ENCODE assay signal across 27 cellular contexts in genomic region chr16:5972747-5973146, GRCh38.
A peak's percentile ranks its signal among the peaks of the same experiment; 100 is the strongest.
DNase-seq lines count a peak whose midpoint lies in the region; ATAC-seq, FAIRE-seq and TF ChIP-seq lines count a peak whose summit lies in the region.
"Had no signal": no experiment of that assay in that cellular context is flagged by ENCODE, and none has a peak within 500 bp of the region (broad histone marks: within the 10 kb centered on the region; RNA-seq: fewer than 3 reads in every experiment).

No MANE protein-coding gene starts in this region.

- H3K4me2 ChIP-seq in HepG2 (ENCODE audit: low read depth, low read length), result no peak overlapping the region
- no peak overlapping the region for H3K4me2 ChIP-seq in H1 (ENCODE audit: insufficient read depth in 1 of 2, low read depth in 2 of 2, low read length in 2 of 2)
- no peak overlapping the region for H3K4me2 ChIP-seq in mesenchymal stem cell (ENCODE audit: low read length, poor library complexity, severe bottlenecking)
- H3K4me2 ChIP-seq: BLaER1 had no signal

- no peak for FAIRE-seq in HepG2 (lab: Jason Lieb, UNC)
- FAIRE-seq in H1 (lab: Jason Lieb, UNC), result no peak
- FAIRE-seq: GM12878, GM12892, GM18507 had no signal

- no peaks in the 10 kb centered on the region for H4K20me1 ChIP-seq in HepG2 (ENCODE audit: insufficient read depth, low read length)
- no peaks in the 10 kb centered on the region for H4K20me1 ChIP-seq in H1 (replicated peaks in 1 of 2; ENCODE audit: control insufficient read depth in 1 of 2, insufficient read depth in 2 of 2, low read length in 2 of 2)
- H4K20me1 ChIP-seq: BLaER1 had no signal

- no peak for TF ChIP-seq EP300 in HepG2 (IDR thresholded peaks at IDR 0.05; ENCODE audit: low read depth in 2 of 2, low read length in 2 of 2)
- no peak for TF ChIP-seq EP300 in HepG2 (CRISPR knock-in tag; IDR thresholded peaks at IDR 0.05; ENCODE audit: borderline replicate concordance)
- no peak for TF ChIP-seq EP300 in H1 (IDR thresholded peaks at IDR 0.05; ENCODE audit: borderline replicate concordance in 1 of 2, low read depth in 2 of 2, low read length in 2 of 2)

- H3K4me1 Mint-ChIP-seq in mesothelial cell of epicardium, result no peaks in the 10 kb centered on the region
- H3K4me1 Mint-ChIP-seq: CD14-positive monocyte; CD4-positive, alpha-beta memory T cell; CD4-positive, CD25-positive, alpha-beta regulatory T cell; CD8-positive, alpha-beta memory T cell had no signal

- H2BK15ac ChIP-seq in H1 (ENCODE audit: low read length) (no peak overlapping the region), mesenchymal stem cell (ENCODE audit: low read depth, poor library complexity, severe bottlenecking) (no peak overlapping the region)

- TF ChIP-seq CTCF in HepG2 (CRISPR knock-in tag; IDR thresholded peaks at IDR 0.05) (no peak), right lobe of liver (IDR thresholded peaks at IDR 0.05) (no peak), H1 (IDR thresholded peaks at IDR 0.05; ENCODE audit: control extremely low read depth in 1 of 3, insufficient read depth in 1 of 3, low read depth in 1 of 3, low read length in 3 of 3) (no peak), mesothelial cell of epicardium (IDR thresholded peaks at IDR 0.05; ENCODE audit: unreplicated experiment) (no peak)

- no peaks in the 10 kb centered on the region for H3K79me1 ChIP-seq in H1 (ENCODE audit: low read depth, low read length)
- H3K79me1 ChIP-seq in mesenchymal stem cell (replicated peaks; ENCODE audit: low read length, poor library complexity, severe bottlenecking), result no peaks in the 10 kb centered on the region

- intact Hi-C loops in HepG2 (cut with micrococcal nuclease; ENCODE audit: unreplicated experiment), result no loop called here
- intact Hi-C loops in right lobe of liver (cut with DNase I), result no loop called here

- H3K79me2 ChIP-seq in HepG2 (ENCODE audit: insufficient read depth, low read length) (no peaks in the 10 kb centered on the region), H1 (ENCODE audit: control insufficient read depth in 1 of 2, insufficient read depth in 2 of 2, low read length in 2 of 2) (no peaks in the 10 kb centered on the region)

- no peak for ATAC-seq in HepG2
- no peak for ATAC-seq in right lobe of liver
- no peak for ATAC-seq in HG03097 (IDR thresholded peaks at IDR 0.05; ENCODE audit: low FRiP score, unreplicated experiment)
- ATAC-seq: GM12878 had no signal

- no peak overlapping the region for H3K4me3 ChIP-seq in HepG2 (replicated peaks in 1 of 3; ENCODE audit: insufficient read depth in 1 of 3, low read depth in 2 of 3, low read length in 3 of 3)
- H3K4me3 ChIP-seq in right lobe of liver, result no peak overlapping the region
- H3K4me3 ChIP-seq in H1 (ENCODE audit: extremely low read depth in 1 of 4, insufficient read depth in 2 of 4, low read depth in 3 of 4, low read length in 4 of 4), result no peak overlapping the region
- no peak overlapping the region for H3K4me3 ChIP-seq in mesenchymal stem cell (ENCODE audit: insufficient read depth in 1 of 2, low read depth in 1 of 2, low read length in 2 of 2)
- H3K4me3 ChIP-seq: BLaER1, GM12878 had no signal

- no peak for DNase-seq in HepG2 (ENCODE audit: low spot score)
- no peak for DNase-seq in right lobe of liver
- DNase-seq in H1 (ENCODE audit: low read depth in 1 of 2, low spot score in 2 of 2), result no peak
- DNase-seq in mesothelial cell of epicardium (ENCODE audit: low spot score in 2 of 2, unreplicated experiment in 2 of 2), result no peak
- no peak for DNase-seq in mesenchymal stem cell
- DNase-seq: ACHN; BE2C; C1 segment of cervical spinal cord; CD4-positive, alpha-beta memory T cell; CD4-positive, CD25-positive, alpha-beta regulatory T cell; CD8-positive, alpha-beta memory T cell; COR-L47; DMS 273 treated with DMSO at 0.1 percent for 48 hours; DMS153; DMS53; DMS79; DND-41; EL; GDM1 had no signal

- peaks cover 12% of the 10 kb centered on the region; the same call in 1 of the 2 replicates for H3K9me3 ChIP-seq in HepG2 (ENCODE audit: low read length)
- no peaks in the 10 kb centered on the region for H3K9me3 ChIP-seq in right lobe of liver
- no peaks in the 10 kb centered on the region; a peak in 1 of 4 replicates for H3K9me3 ChIP-seq in H1 (ENCODE audit: insufficient read depth in 2 of 2, low read depth in 1 of 2, low read length in 1 of 2)
- H3K9me3 ChIP-seq in mesenchymal stem cell (ENCODE audit: control insufficient read depth, low read length), result peaks cover 11% of the 10 kb centered on the region
- H3K9me3 ChIP-seq: BE2C had no signal

- WGBS in HepG2 (ENCODE audit: low lambda C conversion rate), result 6% methylated on average over 1 of the region's 1 CpG
- WGBS in right lobe of liver (ENCODE audit: insufficient coverage, low coverage, low lambda C conversion rate, missing lambda C conversion rate), result 53% methylated on average over 1 of the region's 1 CpG
- 94% methylated on average over 1 of the region's 1 CpG; no CpG with 5 or more reads in 1 of the 2 experiments for WGBS in H1 (ENCODE audit: extremely low coverage in 1 of 2, insufficient coverage in 1 of 2, insufficient read length in 1 of 2, insufficient replicate concordance in 2 of 2, low coverage in 1 of 2, low lambda C conversion rate in 2 of 2, missing lambda C conversion rate in 1 of 2), 2 experiments
- WGBS in mesenchymal stem cell, result no CpG with 5 or more reads among the region's 1 CpG

- no peaks in the 10 kb centered on the region for H3K23me2 ChIP-seq in H1 (ENCODE audit: low read depth, low read length)

- H3K14ac ChIP-seq in H1 (ENCODE audit: insufficient read length) (no peak overlapping the region), mesenchymal stem cell (ENCODE audit: low read length in 2 of 2) (no peak overlapping the region)

- H4K91ac ChIP-seq in H1 (replicated peaks; ENCODE audit: insufficient read length, low read length), result no peak overlapping the region
- H4K91ac ChIP-seq in mesenchymal stem cell (ENCODE audit: low read length), result no peak overlapping the region

- no peak overlapping the region for H2BK120ac ChIP-seq in H1 (replicated peaks; ENCODE audit: low read depth, low read length)
- H2BK120ac ChIP-seq in mesenchymal stem cell (ENCODE audit: low read depth, low read length), result no peak overlapping the region

- H3K27ac ChIP-seq in HepG2 (ENCODE audit: extremely low read length, insufficient read depth, low read length) (no peak overlapping the region), right lobe of liver (no peak overlapping the region), angular gyrus (ENCODE audit: low read depth, low read length) (peak overlapping the region; percentile 41), H1 (ENCODE audit: low read depth, low read length) (no peak overlapping the region), mesenchymal stem cell (ENCODE audit: low read length, poor library complexity, severe bottlenecking) (no peak overlapping the region)
- H3K27ac ChIP-seq: 22Rv1, BLaER1 had no signal

- H2BK5ac ChIP-seq in H1 (ENCODE audit: low read depth, low read length), result no peak overlapping the region
- H2BK5ac ChIP-seq in mesenchymal stem cell (ENCODE audit: low read depth, low read length, poor library complexity, severe bottlenecking), result no peak overlapping the region

- H3K4ac ChIP-seq in H1 (replicated peaks; ENCODE audit: insufficient read length, low read depth, low read length) (no peak overlapping the region), mesenchymal stem cell (ENCODE audit: low read depth in 1 of 2, low read length in 2 of 2) (no peak overlapping the region)

- H2BK20ac ChIP-seq in H1 (ENCODE audit: low read length), result no peak overlapping the region

- no peak overlapping the region for H4K5ac ChIP-seq in H1 (ENCODE audit: insufficient read length, low read depth, low read length)

- in situ Hi-C loops in HepG2 (cut with HindIII; ENCODE audit: extremely low pct_ligation_motif_present, low pct_unique_long_range_greater_than_20kb), result no loop called here

- CTCF ChIA-PET in HepG2 (lab: Yijun Ruan, JAX; ENCODE audit: low intra/inter-chr PET ratio, low total read pairs), result no interaction called here
- CTCF ChIA-PET in H1 (lab: Charles Lee; ENCODE audit: partially characterized antibody), result interaction anchor here (1.3 kb wide), 1 partner anchor 54 kb away, joined by 3 read pairs; no protein-coding TSS in a partner anchor

- H2AFZ ChIP-seq in HepG2 (ENCODE audit: low read length) (no peak overlapping the region), H1 (ENCODE audit: low read length) (no peak overlapping the region), mesenchymal stem cell (ENCODE audit: low read depth, low read length) (no peak overlapping the region)

- H3K4me1 ChIP-seq in HepG2 (ENCODE audit: insufficient read depth, low read length) (no peaks in the 10 kb centered on the region), right lobe of liver (no peaks in the 10 kb centered on the region), H1 (replicated peaks in 1 of 4; ENCODE audit: control insufficient read depth in 3 of 4, insufficient read depth in 4 of 4, low read length in 3 of 4) (no peaks in the 10 kb centered on the region), mesenchymal stem cell (ENCODE audit: control insufficient read depth, insufficient read depth, low read depth, low read length) (no peaks in the 10 kb centered on the region)
- H3K4me1 ChIP-seq: BE2C, BLaER1 had no signal

- H3K4me3 Mint-ChIP-seq in mesothelial cell of epicardium, result no peak overlapping the region
- H3K4me3 Mint-ChIP-seq: CD14-positive monocyte; CD4-positive, alpha-beta memory T cell; CD4-positive, CD25-positive, alpha-beta regulatory T cell; CD8-positive, alpha-beta memory T cell had no signal

- H3K9ac ChIP-seq in HepG2 (ENCODE audit: insufficient read depth, low read depth, low read length), result no peak overlapping the region
- H3K9ac ChIP-seq in H1 (replicated peaks in 1 of 4; ENCODE audit: extremely low read depth in 1 of 4, low read depth in 3 of 4, low read length in 3 of 4), result no peak overlapping the region
- no peak overlapping the region for H3K9ac ChIP-seq in mesenchymal stem cell (ENCODE audit: low read length)
- H3K9ac ChIP-seq: BLaER1 had no signal

- H4K8ac ChIP-seq in H1 (ENCODE audit: extremely low read depth, insufficient read depth, low read length), result no peak overlapping the region
- no peak overlapping the region for H4K8ac ChIP-seq in mesenchymal stem cell (ENCODE audit: low read length)

- H3K23ac ChIP-seq in H1 (ENCODE audit: insufficient read length) (no peak overlapping the region), mesenchymal stem cell (ENCODE audit: low read length in 2 of 2) (no peak overlapping the region)

- H2AK5ac ChIP-seq in H1 (ENCODE audit: low read depth, low read length) (no peak overlapping the region), mesenchymal stem cell (ENCODE audit: low read length, severe bottlenecking) (no peak overlapping the region)

- H3K36me3 Mint-ChIP-seq in mesothelial cell of epicardium, result no peaks in the 10 kb centered on the region
- H3K36me3 Mint-ChIP-seq: CD14-positive monocyte; CD4-positive, alpha-beta memory T cell; CD4-positive, CD25-positive, alpha-beta regulatory T cell; CD8-positive, alpha-beta memory T cell had no signal

- TF ChIP-seq POLR2A in HepG2 (IDR thresholded peaks at IDR 0.05; ENCODE audit: insufficient read depth in 1 of 2, low read depth in 2 of 2, low read length in 2 of 2) (no peak), right lobe of liver (IDR thresholded peaks at IDR 0.05) (no peak), H1 (IDR thresholded peaks at IDR 0.05; ENCODE audit: control extremely low read depth in 1 of 2, low read depth in 2 of 2, low read length in 2 of 2) (no peak)

- H3K36me3 ChIP-seq in HepG2 (replicated peaks in 1 of 2; ENCODE audit: control insufficient read depth in 1 of 2, insufficient read depth in 2 of 2, low read length in 2 of 2) (no peaks in the 10 kb centered on the region), right lobe of liver (no peaks in the 10 kb centered on the region), H1 (ENCODE audit: control insufficient read depth in 2 of 4, insufficient read depth in 4 of 4, low read length in 3 of 4) (no peaks in the 10 kb centered on the region), mesenchymal stem cell (ENCODE audit: control insufficient read depth in 1 of 2, insufficient read depth in 2 of 2, low read depth in 1 of 2, low read length in 2 of 2) (no peaks in the 10 kb centered on the region)
- H3K36me3 ChIP-seq: BE2C, BLaER1 had no signal

- H3K27ac Mint-ChIP-seq in mesothelial cell of epicardium, result no peak overlapping the region
- H3K27ac Mint-ChIP-seq: CD14-positive monocyte; CD4-positive, alpha-beta memory T cell; CD4-positive, CD25-positive, alpha-beta regulatory T cell; CD8-positive, alpha-beta memory T cell had no signal

- POLR2A ChIA-PET in HepG2 (lab: Yijun Ruan, JAX), result no interaction called here
- POLR2A ChIA-PET in H1 (lab: Charles Lee; ENCODE audit: partially characterized antibody), result no interaction called here

- no peak for TF ChIP-seq RAD21 in HepG2 (CRISPR knock-in tag; IDR thresholded peaks at IDR 0.05)
- no peak for TF ChIP-seq RAD21 in H1 (IDR thresholded peaks at IDR 0.05 in 1 of 2, conservative IDR thresholded peaks at IDR 0.05 in 1 of 2; ENCODE audit: low read depth in 2 of 2, low read length in 2 of 2)

- H3K9me3 Mint-ChIP-seq in mesothelial cell of epicardium, result peaks cover 10% of the 10 kb centered on the region

- H3K27me3 ChIP-seq in HepG2 (ENCODE audit: control insufficient read depth in 1 of 2, insufficient read depth in 2 of 2, low read length in 2 of 2) (no peaks in the 10 kb centered on the region; a peak in 1 of 5 replicates), right lobe of liver (no peaks in the 10 kb centered on the region), H1 (replicated peaks in 1 of 4; ENCODE audit: control insufficient read depth in 3 of 4, extremely low read depth in 1 of 4, insufficient read depth in 3 of 4, low read length in 3 of 4) (no peaks in the 10 kb centered on the region), mesenchymal stem cell (ENCODE audit: control insufficient read depth in 1 of 2, insufficient read depth in 1 of 2, low read length in 2 of 2) (no peaks in the 10 kb centered on the region)
- H3K27me3 ChIP-seq: BE2C, BLaER1 had no signal

- H3K27me3 Mint-ChIP-seq in mesothelial cell of epicardium (ENCODE audit: low read depth), result peaks cover under 1% of the 10 kb centered on the region
- H3K27me3 Mint-ChIP-seq: CD4-positive, alpha-beta memory T cell; CD4-positive, CD25-positive, alpha-beta regulatory T cell; CD8-positive, alpha-beta memory T cell had no signal

- H3K18ac ChIP-seq in H1 (ENCODE audit: extremely low read depth, low read length) (no peak overlapping the region), mesenchymal stem cell (ENCODE audit: low read depth in 1 of 2, low read length in 2 of 2) (no peak overlapping the region)

- BruUV-seq in HepG2 (replicated peaks; lab: Mats Ljungman, UMichigan), result no TSS peak

- H3K56ac ChIP-seq in H1 (replicated peaks; ENCODE audit: insufficient read length, low read depth, low read length), result no peak overlapping the region

- H2BK12ac ChIP-seq in H1 (ENCODE audit: low read depth, low read length) (no peak overlapping the region), mesenchymal stem cell (ENCODE audit: low read length in 2 of 2) (no peak overlapping the region)

Comparison
In these comparisons a context has a peak if more than half of its experiments do, and no peak if none do; other contexts are left out.
1. Of the 41 proteins assayed by ChIP-seq in both HepG2 and H1: peak only in HepG2: none; only in H1: none; in both: MAFK; in neither: 40.